Comparison of ENCODE assay signal across 1 cellular context in the genomic region with DNA sequence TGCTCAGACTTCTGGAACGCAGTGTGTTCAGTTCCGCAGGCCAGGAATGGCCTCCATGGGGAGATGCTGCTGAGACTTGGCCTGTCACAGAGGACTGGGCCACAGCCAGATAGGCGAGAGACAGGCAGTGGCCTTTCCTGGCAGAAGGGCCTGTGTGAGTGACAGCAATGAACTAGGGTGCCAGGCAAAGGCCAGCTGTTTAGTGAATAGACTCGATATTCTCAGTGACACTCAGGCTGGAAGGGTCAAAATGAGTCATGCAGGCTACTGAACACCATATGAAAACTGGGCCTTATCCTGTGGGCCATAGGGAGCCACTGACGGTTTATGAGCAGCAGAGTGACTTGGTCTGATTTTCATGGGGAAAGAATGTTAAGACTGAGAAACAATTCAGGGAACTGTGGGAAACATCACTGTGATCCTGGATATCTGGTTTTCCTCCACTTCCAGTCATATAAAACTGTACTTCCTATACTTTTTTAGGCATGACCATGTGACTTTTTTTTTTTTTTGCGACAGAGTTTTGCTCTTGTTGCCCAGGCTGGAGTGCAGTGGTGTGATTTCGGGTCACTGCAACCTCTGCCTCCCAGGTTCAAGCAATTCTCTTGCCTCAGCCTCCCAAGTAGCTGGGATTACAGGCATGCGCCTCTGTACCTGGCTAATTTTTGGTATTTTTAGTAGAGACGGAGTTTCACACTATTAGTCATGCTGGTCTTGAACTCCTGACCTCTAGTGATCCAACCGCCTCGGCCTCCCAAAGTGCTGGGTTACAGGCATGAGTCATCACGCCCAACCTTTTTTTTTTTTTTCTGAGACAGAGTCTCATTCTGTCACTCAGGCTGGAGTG.
TF ChIP-seq lines count a peak whose summit lies in the region.

No MANE protein-coding gene starts in this region.

TF ChIP-seq in K562, 482 proteins besides CTCF, POLR2A, EP300 and RAD21 (continued from another document and continues in another):
- TF ChIP-seq POLR3A (IDR thresholded peaks at IDR 0.05; ENCODE audit: borderline replicate concordance, extremely low read depth, insufficient read depth, insufficient read length), result no peak
- no peak for TF ChIP-seq ZC3H11A (IDR thresholded peaks at IDR 0.05; ENCODE audit: low read depth, low read length)
- TF ChIP-seq, protein P1, sequence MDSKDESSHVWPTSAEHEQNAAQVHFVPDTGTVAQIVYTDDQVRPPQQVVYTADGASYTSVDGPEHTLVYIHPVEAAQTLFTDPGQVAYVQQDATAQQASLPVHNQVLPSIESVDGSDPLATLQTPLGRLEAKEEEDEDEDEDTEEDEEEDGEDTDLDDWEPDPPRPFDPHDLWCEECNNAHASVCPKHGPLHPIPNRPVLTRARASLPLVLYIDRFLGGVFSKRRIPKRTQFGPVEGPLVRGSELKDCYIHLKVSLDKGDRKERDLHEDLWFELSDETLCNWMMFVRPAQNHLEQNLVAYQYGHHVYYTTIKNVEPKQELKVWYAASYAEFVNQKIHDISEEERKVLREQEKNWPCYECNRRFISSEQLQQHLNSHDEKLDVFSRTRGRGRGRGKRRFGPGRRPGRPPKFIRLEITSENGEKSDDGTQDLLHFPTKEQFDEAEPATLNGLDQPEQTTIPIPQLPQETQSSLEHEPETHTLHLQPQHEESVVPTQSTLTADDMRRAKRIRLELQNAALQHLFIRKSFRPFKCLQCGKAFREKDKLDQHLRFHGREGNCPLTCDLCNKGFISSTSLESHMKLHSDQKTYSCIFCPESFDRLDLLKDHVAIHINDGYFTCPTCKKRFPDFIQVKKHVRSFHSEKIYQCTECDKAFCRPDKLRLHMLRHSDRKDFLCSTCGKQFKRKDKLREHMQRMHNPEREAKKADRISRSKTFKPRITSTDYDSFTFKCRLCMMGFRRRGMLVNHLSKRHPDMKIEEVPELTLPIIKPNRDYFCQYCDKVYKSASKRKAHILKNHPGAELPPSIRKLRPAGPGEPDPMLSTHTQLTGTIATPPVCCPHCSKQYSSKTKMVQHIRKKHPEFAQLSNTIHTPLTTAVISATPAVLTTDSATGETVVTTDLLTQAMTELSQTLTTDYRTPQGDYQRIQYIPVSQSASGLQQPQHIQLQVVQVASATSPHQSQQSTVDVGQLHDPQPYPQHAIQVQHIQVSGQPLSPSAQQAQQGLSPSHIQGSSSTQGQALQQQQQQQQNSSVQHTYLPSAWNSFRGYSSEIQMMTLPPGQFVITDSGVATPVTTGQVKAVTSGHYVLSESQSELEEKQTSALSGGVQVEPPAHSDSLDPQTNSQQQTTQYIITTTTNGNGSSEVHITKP (IDR thresholded peaks at IDR 0.05; ENCODE audit: partially characterized antibody), result peak; percentile 4
- TF ChIP-seq CEBPB (tag; IDR thresholded peaks at IDR 0.05), result no peak
- TF ChIP-seq, protein P2, sequence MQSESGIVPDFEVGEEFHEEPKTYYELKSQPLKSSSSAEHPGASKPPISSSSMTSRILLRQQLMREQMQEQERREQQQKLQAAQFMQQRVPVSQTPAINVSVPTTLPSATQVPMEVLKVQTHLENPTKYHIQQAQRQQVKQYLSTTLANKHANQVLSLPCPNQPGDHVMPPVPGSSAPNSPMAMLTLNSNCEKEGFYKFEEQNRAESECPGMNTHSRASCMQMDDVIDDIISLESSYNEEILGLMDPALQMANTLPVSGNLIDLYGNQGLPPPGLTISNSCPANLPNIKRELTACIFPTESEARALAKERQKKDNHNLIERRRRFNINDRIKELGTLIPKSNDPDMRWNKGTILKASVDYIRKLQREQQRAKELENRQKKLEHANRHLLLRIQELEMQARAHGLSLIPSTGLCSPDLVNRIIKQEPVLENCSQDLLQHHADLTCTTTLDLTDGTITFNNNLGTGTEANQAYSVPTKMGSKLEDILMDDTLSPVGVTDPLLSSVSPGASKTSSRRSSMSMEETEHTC (IDR thresholded peaks at IDR 0.05), result no peak
- TF ChIP-seq TCFL5 (CRISPR knock-in tag; conservative IDR thresholded peaks at IDR 0.05), result no peak
- no peak for TF ChIP-seq SRF (CRISPR knock-in tag; IDR thresholded peaks at IDR 0.05)
- TF ChIP-seq, protein P3, sequence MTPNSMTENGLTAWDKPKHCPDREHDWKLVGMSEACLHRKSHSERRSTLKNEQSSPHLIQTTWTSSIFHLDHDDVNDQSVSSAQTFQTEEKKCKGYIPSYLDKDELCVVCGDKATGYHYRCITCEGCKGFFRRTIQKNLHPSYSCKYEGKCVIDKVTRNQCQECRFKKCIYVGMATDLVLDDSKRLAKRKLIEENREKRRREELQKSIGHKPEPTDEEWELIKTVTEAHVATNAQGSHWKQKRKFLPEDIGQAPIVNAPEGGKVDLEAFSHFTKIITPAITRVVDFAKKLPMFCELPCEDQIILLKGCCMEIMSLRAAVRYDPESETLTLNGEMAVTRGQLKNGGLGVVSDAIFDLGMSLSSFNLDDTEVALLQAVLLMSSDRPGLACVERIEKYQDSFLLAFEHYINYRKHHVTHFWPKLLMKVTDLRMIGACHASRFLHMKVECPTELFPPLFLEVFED (CRISPR knock-in tag; conservative IDR thresholded peaks at IDR 0.05), result no peak
- peak; percentile 31 for TF ChIP-seq TAL1 (IDR thresholded peaks at IDR 0.05)
- peak; percentile 67 for TF ChIP-seq MEIS2 (IDR thresholded peaks at IDR 0.05; ENCODE audit: partially characterized antibody)
- TF ChIP-seq KAT8 (IDR thresholded peaks at IDR 0.05; ENCODE audit: low read depth), result no peak
- no peak for TF ChIP-seq NONO (IDR thresholded peaks at IDR 0.05; ENCODE audit: low read depth in 2 of 2, low read length in 1 of 2)
- TF ChIP-seq NEUROD1 (IDR thresholded peaks at IDR 0.05; ENCODE audit: borderline replicate concordance, low read depth, low read length, partially characterized antibody), result no peak
- TF ChIP-seq KLF13 (tag; IDR thresholded peaks at IDR 0.05; ENCODE audit: borderline replicate concordance, low read depth), result no peak
- no peak for TF ChIP-seq RFX1 (IDR thresholded peaks at IDR 0.05)
- TF ChIP-seq, protein P4, sequence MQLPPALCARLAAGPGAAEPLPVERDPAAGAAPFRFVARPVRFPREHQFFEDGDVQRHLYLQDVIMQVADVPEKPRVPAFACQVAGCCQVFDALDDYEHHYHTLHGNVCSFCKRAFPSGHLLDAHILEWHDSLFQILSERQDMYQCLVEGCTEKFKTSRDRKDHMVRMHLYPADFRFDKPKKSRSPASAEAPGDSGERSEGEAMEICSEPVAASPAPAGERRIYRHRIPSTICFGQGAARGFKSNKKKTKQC (CRISPR knock-in tag; IDR thresholded peaks at IDR 0.05), result no peak
- no peak for TF ChIP-seq BMI1 (IDR thresholded peaks at IDR 0.05; ENCODE audit: low read length)
- TF ChIP-seq SRSF9 (IDR thresholded peaks at IDR 0.05; ENCODE audit: borderline replicate concordance, low read depth, low read length), result no peak
- TF ChIP-seq ESRRB (CRISPR knock-in tag; IDR thresholded peaks at IDR 0.05; ENCODE audit: borderline replicate concordance), result no peak
- TF ChIP-seq, protein P5, sequence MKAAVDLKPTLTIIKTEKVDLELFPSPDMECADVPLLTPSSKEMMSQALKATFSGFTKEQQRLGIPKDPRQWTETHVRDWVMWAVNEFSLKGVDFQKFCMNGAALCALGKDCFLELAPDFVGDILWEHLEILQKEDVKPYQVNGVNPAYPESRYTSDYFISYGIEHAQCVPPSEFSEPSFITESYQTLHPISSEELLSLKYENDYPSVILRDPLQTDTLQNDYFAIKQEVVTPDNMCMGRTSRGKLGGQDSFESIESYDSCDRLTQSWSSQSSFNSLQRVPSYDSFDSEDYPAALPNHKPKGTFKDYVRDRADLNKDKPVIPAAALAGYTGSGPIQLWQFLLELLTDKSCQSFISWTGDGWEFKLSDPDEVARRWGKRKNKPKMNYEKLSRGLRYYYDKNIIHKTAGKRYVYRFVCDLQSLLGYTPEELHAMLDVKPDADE (conservative IDR thresholded peaks at IDR 0.05; ENCODE audit: control insufficient read depth, low read depth, low read length), result no peak
- no peak for TF ChIP-seq ZNF224 (CRISPR knock-in tag; IDR thresholded peaks at IDR 0.05)
- no peak for TF ChIP-seq EGR1 (conservative IDR thresholded peaks at IDR 0.05)
- TF ChIP-seq CAMTA2 (CRISPR knock-in tag; conservative IDR thresholded peaks at IDR 0.05), result no peak
- TF ChIP-seq, protein P6, sequence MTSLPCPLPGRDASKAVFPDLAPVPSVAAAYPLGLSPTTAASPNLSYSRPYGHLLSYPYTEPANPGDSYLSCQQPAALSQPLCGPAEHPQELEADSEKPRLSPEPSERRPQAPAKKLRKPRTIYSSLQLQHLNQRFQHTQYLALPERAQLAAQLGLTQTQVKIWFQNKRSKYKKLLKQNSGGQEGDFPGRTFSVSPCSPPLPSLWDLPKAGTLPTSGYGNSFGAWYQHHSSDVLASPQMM (CRISPR knock-in tag; IDR thresholded peaks at IDR 0.05), result no peak
- TF ChIP-seq, protein P7, sequence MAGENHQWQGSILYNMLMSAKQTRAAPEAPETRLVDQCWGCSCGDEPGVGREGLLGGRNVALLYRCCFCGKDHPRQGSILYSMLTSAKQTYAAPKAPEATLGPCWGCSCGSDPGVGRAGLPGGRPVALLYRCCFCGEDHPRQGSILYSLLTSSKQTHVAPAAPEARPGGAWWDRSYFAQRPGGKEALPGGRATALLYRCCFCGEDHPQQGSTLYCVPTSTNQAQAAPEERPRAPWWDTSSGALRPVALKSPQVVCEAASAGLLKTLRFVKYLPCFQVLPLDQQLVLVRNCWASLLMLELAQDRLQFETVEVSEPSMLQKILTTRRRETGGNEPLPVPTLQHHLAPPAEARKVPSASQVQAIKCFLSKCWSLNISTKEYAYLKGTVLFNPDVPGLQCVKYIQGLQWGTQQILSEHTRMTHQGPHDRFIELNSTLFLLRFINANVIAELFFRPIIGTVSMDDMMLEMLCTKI (IDR thresholded peaks at IDR 0.05; ENCODE audit: partially characterized antibody), result no peak
- no peak for TF ChIP-seq CC2D1A (IDR thresholded peaks at IDR 0.05)
- TF ChIP-seq IFI16 (CRISPR knock-in tag; IDR thresholded peaks at IDR 0.05), result no peak
- TF ChIP-seq DPF2 (IDR thresholded peaks at IDR 0.05), result peak; percentile 94
- TF ChIP-seq, protein P8, sequence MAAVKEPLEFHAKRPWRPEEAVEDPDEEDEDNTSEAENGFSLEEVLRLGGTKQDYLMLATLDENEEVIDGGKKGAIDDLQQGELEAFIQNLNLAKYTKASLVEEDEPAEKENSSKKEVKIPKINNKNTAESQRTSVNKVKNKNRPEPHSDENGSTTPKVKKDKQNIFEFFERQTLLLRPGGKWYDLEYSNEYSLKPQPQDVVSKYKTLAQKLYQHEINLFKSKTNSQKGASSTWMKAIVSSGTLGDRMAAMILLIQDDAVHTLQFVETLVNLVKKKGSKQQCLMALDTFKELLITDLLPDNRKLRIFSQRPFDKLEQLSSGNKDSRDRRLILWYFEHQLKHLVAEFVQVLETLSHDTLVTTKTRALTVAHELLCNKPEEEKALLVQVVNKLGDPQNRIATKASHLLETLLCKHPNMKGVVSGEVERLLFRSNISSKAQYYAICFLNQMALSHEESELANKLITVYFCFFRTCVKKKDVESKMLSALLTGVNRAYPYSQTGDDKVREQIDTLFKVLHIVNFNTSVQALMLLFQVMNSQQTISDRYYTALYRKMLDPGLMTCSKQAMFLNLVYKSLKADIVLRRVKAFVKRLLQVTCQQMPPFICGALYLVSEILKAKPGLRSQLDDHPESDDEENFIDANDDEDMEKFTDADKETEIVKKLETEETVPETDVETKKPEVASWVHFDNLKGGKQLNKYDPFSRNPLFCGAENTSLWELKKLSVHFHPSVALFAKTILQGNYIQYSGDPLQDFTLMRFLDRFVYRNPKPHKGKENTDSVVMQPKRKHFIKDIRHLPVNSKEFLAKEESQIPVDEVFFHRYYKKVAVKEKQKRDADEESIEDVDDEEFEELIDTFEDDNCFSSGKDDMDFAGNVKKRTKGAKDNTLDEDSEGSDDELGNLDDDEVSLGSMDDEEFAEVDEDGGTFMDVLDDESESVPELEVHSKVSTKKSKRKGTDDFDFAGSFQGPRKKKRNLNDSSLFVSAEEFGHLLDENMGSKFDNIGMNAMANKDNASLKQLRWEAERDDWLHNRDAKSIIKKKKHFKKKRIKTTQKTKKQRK (IDR thresholded peaks at IDR 0.05; ENCODE audit: borderline replicate concordance, low read depth, low read length), result no peak
- no peak for TF ChIP-seq CBX1 (IDR thresholded peaks at IDR 0.05; ENCODE audit: low read depth)
- TF ChIP-seq, protein P9, sequence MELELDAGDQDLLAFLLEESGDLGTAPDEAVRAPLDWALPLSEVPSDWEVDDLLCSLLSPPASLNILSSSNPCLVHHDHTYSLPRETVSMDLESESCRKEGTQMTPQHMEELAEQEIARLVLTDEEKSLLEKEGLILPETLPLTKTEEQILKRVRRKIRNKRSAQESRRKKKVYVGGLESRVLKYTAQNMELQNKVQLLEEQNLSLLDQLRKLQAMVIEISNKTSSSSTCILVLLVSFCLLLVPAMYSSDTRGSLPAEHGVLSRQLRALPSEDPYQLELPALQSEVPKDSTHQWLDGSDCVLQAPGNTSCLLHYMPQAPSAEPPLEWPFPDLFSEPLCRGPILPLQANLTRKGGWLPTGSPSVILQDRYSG (tag; conservative IDR thresholded peaks at IDR 0.05; ENCODE audit: low read depth), result no peak
- TF ChIP-seq NR1H2 (CRISPR knock-in tag; IDR thresholded peaks at IDR 0.05), result no peak
- TF ChIP-seq, protein P10, sequence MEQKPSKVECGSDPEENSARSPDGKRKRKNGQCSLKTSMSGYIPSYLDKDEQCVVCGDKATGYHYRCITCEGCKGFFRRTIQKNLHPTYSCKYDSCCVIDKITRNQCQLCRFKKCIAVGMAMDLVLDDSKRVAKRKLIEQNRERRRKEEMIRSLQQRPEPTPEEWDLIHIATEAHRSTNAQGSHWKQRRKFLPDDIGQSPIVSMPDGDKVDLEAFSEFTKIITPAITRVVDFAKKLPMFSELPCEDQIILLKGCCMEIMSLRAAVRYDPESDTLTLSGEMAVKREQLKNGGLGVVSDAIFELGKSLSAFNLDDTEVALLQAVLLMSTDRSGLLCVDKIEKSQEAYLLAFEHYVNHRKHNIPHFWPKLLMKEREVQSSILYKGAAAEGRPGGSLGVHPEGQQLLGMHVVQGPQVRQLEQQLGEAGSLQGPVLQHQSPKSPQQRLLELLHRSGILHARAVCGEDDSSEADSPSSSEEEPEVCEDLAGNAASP (IDR thresholded peaks at IDR 0.05), result no peak
- TF ChIP-seq ZNF263 (CRISPR knock-in tag; IDR thresholded peaks at IDR 0.05; ENCODE audit: borderline replicate concordance), result no peak
- no peak; the same call in none of the 2 replicates for TF ChIP-seq LEF1 (IDR thresholded peaks at IDR 0.05)
- no peak for TF ChIP-seq TAF1 (IDR thresholded peaks at IDR 0.05; ENCODE audit: control insufficient read depth, extremely low read depth, insufficient read depth, low read length, severe bottlenecking)
- TF ChIP-seq, protein P11, sequence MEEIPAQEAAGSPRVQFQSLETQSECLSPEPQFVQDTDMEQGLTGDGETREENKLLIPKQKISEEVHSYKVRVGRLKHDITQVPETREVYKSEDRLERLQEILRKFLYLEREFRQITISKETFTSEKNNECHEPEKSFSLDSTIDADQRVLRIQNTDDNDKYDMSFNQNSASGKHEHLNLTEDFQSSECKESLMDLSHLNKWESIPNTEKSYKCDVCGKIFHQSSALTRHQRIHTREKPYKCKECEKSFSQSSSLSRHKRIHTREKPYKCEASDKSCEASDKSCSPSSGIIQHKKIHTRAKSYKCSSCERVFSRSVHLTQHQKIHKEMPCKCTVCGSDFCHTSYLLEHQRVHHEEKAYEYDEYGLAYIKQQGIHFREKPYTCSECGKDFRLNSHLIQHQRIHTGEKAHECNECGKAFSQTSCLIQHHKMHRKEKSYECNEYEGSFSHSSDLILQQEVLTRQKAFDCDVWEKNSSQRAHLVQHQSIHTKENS (CRISPR knock-in tag; IDR thresholded peaks at IDR 0.05), result no peak
- no peak for TF ChIP-seq GTF2A2 (tag; IDR thresholded peaks at IDR 0.05)
